30 cellular contexts compared by ENCODE assay signal in the genomic region with DNA sequence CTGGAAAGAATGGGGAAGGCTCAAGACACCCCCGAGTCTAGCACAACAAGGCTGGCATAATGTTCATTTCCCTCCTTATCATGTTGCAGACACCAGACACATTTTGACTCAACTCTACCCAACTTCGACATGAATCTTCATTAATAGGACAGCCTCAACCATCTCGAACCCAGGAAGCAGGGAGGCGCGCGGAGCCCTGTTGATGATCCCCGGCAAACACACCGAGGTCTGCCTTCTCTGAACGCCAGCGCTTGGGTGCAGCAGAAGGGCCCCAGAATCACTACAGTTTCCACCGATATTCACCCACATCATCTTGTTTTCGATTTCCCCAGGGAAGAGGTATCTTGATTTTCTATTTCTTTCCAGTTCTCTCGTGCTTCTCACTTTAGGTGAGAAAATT.
"Had no signal": no experiment of that assay in that cellular context is flagged by ENCODE, and none has a peak within 500 bp of the region (broad histone marks: within the 10 kb centered on the region; RNA-seq: fewer than 3 reads in every experiment).

No MANE protein-coding gene starts in this region.

- H3K27ac Mint-ChIP-seq: activated CD4-positive, alpha-beta memory T cell treated with anti-CD3 and anti-CD28 coated beads, Interleukin-2, amount 10 ng/mL, durations not matched to agents 7 days and 5 days; activated CD4-positive, alpha-beta T cell treated with anti-CD3 and anti-CD28 coated beads, Interleukin-2, amount 10 ng/mL, durations not matched to agents 7 days and 5 days; activated naive CD4-positive, alpha-beta T cell treated with anti-CD3 and anti-CD28 coated beads, Interleukin-2, amount 50 U/mL, for 24 hours; activated naive CD8-positive, alpha-beta T cell treated with anti-CD3 and anti-CD28 coated beads, Interleukin-2, amount 50 U/mL, for 24 hours; activated T-cell treated with anti-CD3 and anti-CD28 coated beads, Interleukin-2, amount 50 U/mL, for 24 hours; mesothelial cell of epicardium; naive thymus-derived CD4-positive, alpha-beta T cell; stimulated activated effector memory CD8-positive, alpha-beta T cell treated with anti-CD3 and anti-CD28 coated beads, Interleukin-12 subunit alpha, Interleukin-12 subunit beta, amount 100 ng/mL, for 72 hours; stimulated activated naive CD8-positive, alpha-beta T cell treated with anti-CD3 and anti-CD28 coated beads, Interleukin-15, Interleukin-2, amounts not matched to agents 100 ng/mL and 50 ng/mL, for 24 hours; T-helper 17 cell; WTC11 had no signal

- H3K4me3 ChIP-seq: esophagus squamous epithelium, heart right ventricle, thyroid gland had no signal

- H3K4me1 ChIP-seq: esophagus squamous epithelium, heart right ventricle, parathyroid adenoma, thyroid gland had no signal

- H3K36me3 Mint-ChIP-seq: activated naive CD4-positive, alpha-beta T cell treated with anti-CD3 and anti-CD28 coated beads, Interleukin-2, amount 50 U/mL, for 24 hours; mesothelial cell of epicardium; naive thymus-derived CD4-positive, alpha-beta T cell; stimulated activated effector memory CD8-positive, alpha-beta T cell treated with anti-CD3 and anti-CD28 coated beads, Interleukin-12 subunit alpha, Interleukin-12 subunit beta, amount 100 ng/mL, for 72 hours had no signal

- H3K4me1 Mint-ChIP-seq: activated CD4-positive, alpha-beta memory T cell treated with anti-CD3 and anti-CD28 coated beads, Interleukin-2, amount 10 ng/mL, durations not matched to agents 7 days and 5 days; activated CD4-positive, alpha-beta T cell treated with anti-CD3 and anti-CD28 coated beads, Interleukin-2, amount 10 ng/mL, durations not matched to agents 7 days and 5 days; activated naive CD4-positive, alpha-beta T cell treated with anti-CD3 and anti-CD28 coated beads, Interleukin-2, amount 50 U/mL, for 24 hours; activated naive CD8-positive, alpha-beta T cell treated with anti-CD3 and anti-CD28 coated beads, Interleukin-2, amount 50 U/mL, for 24 hours; stimulated activated effector memory CD8-positive, alpha-beta T cell treated with anti-CD3 and anti-CD28 coated beads, Interleukin-12 subunit alpha, Interleukin-12 subunit beta, amount 100 ng/mL, for 72 hours; T-helper 17 cell had no signal

- DNase-seq: activated CD4-positive, alpha-beta memory T cell treated with anti-CD3 and anti-CD28 coated beads, Interleukin-2, amount 10 ng/mL, durations not matched to agents 7 days and 5 days; activated CD4-positive, alpha-beta T cell treated with anti-CD3 and anti-CD28 coated beads for 1 hour; activated CD4-positive, alpha-beta T cell treated with anti-CD3 and anti-CD28 coated beads, Interleukin-2, amount 10 ng/mL, durations not matched to agents 7 days and 5 days; activated CD8-positive, alpha-beta memory T cell treated with anti-CD3 and anti-CD28 coated beads, Interleukin-2, amount 50 U/mL, for 48 hours; activated naive CD8-positive, alpha-beta T cell treated with anti-CD3 and anti-CD28 coated beads, Interleukin-2, amount 50 U/mL, for 24 hours; amygdala; central memory CD4-positive, alpha-beta T cell; dermis blood vessel endothelial cell; effector CD4-positive, alpha-beta T cell; esophagus squamous epithelium; foreskin melanocyte; heart right ventricle; left ventricle myocardium superior; naive thymus-derived CD4-positive, alpha-beta T cell; occipital lobe; right cardiac atrium; stimulated activated CD4-positive, alpha-beta T cell treated with anti-CD3 and anti-CD28 coated beads, Interleukin-4, amount 100 ng/mL, for 24 hours; substantia nigra; T-helper 17 cell; T1000; thyroid gland had no signal

- H3K27me3 Mint-ChIP-seq: activated CD4-positive, alpha-beta memory T cell treated with anti-CD3 and anti-CD28 coated beads, Interleukin-2, amount 10 ng/mL, durations not matched to agents 7 days and 5 days; activated CD4-positive, alpha-beta T cell treated with anti-CD3 and anti-CD28 coated beads, Interleukin-2, amount 10 ng/mL, durations not matched to agents 7 days and 5 days; activated naive CD8-positive, alpha-beta T cell treated with anti-CD3 and anti-CD28 coated beads, Interleukin-2, amount 50 U/mL, for 24 hours; activated T-cell treated with anti-CD3 and anti-CD28 coated beads, Interleukin-2, amount 50 U/mL, for 24 hours; stimulated activated naive CD8-positive, alpha-beta T cell treated with anti-CD3 and anti-CD28 coated beads, Interleukin-15, Interleukin-2, amounts not matched to agents 100 ng/mL and 50 ng/mL, for 24 hours had no signal

- H3K9me3 Mint-ChIP-seq: activated CD4-positive, alpha-beta T cell treated with anti-CD3 and anti-CD28 coated beads, Interleukin-2, amount 10 ng/mL, durations not matched to agents 7 days and 5 days; activated naive CD4-positive, alpha-beta T cell treated with anti-CD3 and anti-CD28 coated beads, Interleukin-2, amount 50 U/mL, for 24 hours; activated naive CD8-positive, alpha-beta T cell treated with anti-CD3 and anti-CD28 coated beads, Interleukin-2, amount 50 U/mL, for 24 hours; activated T-cell treated with anti-CD3 and anti-CD28 coated beads, Interleukin-2, amount 50 U/mL, for 24 hours; mesothelial cell of epicardium; neural crest cell; stimulated activated effector memory CD8-positive, alpha-beta T cell treated with anti-CD3 and anti-CD28 coated beads, Interleukin-12 subunit alpha, Interleukin-12 subunit beta, amount 100 ng/mL, for 72 hours; stimulated activated naive CD8-positive, alpha-beta T cell treated with anti-CD3 and anti-CD28 coated beads, Interleukin-15, Interleukin-2, amounts not matched to agents 100 ng/mL and 50 ng/mL, for 24 hours had no signal

- ATAC-seq: activated naive CD8-positive, alpha-beta T cell treated with anti-CD3 and anti-CD28 coated beads, Interleukin-2, amount 50 U/mL, for 24 hours; heart right ventricle; left ventricle myocardium superior; naive thymus-derived CD4-positive, alpha-beta T cell; right cardiac atrium; stimulated activated effector memory CD8-positive, alpha-beta T cell treated with anti-CD3 and anti-CD28 coated beads, Interleukin-12 subunit alpha, Interleukin-12 subunit beta, amount 100 ng/mL, for 72 hours; T-helper 17 cell; WTC11 had no signal

- H3K27ac ChIP-seq: epithelial cell of prostate, esophagus squamous epithelium, heart right ventricle, parathyroid adenoma, thyroid gland had no signal

- H3K9me3 ChIP-seq: esophagus squamous epithelium, heart right ventricle, thyroid gland had no signal

- H3K27me3 ChIP-seq: thyroid gland had no signal

- H3K4me3 Mint-ChIP-seq: activated CD4-positive, alpha-beta memory T cell treated with anti-CD3 and anti-CD28 coated beads, Interleukin-2, amount 10 ng/mL, durations not matched to agents 7 days and 5 days; activated CD4-positive, alpha-beta T cell treated with anti-CD3 and anti-CD28 coated beads, Interleukin-2, amount 10 ng/mL, durations not matched to agents 7 days and 5 days; activated naive CD4-positive, alpha-beta T cell treated with anti-CD3 and anti-CD28 coated beads, Interleukin-2, amount 50 U/mL, for 24 hours; activated naive CD8-positive, alpha-beta T cell treated with anti-CD3 and anti-CD28 coated beads, Interleukin-2, amount 50 U/mL, for 24 hours; activated T-cell treated with anti-CD3 and anti-CD28 coated beads, Interleukin-2, amount 50 U/mL, for 24 hours; mesothelial cell of epicardium; naive thymus-derived CD4-positive, alpha-beta T cell; neural crest cell; stimulated activated effector memory CD8-positive, alpha-beta T cell treated with anti-CD3 and anti-CD28 coated beads, Interleukin-12 subunit alpha, Interleukin-12 subunit beta, amount 100 ng/mL, for 72 hours; stimulated activated naive CD8-positive, alpha-beta T cell treated with anti-CD3 and anti-CD28 coated beads, Interleukin-15, Interleukin-2, amounts not matched to agents 100 ng/mL and 50 ng/mL, for 24 hours; T-helper 17 cell; WTC11 had no signal

- H3K36me3 ChIP-seq: esophagus squamous epithelium, heart right ventricle, thyroid gland had no signal
